In genomic region chr17:4554997-4555799, GRCh38 we compare ENCODE assay signal across 8 cellular contexts. TPM values are rescaled to one million over a fixed set of nuclear protein-coding genes. Genes with fewer than 3 reads are reported as not detected.
A peak's percentile ranks its signal among the peaks of the same experiment; 100 is the strongest.
DNase-seq lines count a peak whose midpoint lies in the region; ATAC-seq and TF ChIP-seq lines count a peak whose summit lies in the region.

A gene with protein sequence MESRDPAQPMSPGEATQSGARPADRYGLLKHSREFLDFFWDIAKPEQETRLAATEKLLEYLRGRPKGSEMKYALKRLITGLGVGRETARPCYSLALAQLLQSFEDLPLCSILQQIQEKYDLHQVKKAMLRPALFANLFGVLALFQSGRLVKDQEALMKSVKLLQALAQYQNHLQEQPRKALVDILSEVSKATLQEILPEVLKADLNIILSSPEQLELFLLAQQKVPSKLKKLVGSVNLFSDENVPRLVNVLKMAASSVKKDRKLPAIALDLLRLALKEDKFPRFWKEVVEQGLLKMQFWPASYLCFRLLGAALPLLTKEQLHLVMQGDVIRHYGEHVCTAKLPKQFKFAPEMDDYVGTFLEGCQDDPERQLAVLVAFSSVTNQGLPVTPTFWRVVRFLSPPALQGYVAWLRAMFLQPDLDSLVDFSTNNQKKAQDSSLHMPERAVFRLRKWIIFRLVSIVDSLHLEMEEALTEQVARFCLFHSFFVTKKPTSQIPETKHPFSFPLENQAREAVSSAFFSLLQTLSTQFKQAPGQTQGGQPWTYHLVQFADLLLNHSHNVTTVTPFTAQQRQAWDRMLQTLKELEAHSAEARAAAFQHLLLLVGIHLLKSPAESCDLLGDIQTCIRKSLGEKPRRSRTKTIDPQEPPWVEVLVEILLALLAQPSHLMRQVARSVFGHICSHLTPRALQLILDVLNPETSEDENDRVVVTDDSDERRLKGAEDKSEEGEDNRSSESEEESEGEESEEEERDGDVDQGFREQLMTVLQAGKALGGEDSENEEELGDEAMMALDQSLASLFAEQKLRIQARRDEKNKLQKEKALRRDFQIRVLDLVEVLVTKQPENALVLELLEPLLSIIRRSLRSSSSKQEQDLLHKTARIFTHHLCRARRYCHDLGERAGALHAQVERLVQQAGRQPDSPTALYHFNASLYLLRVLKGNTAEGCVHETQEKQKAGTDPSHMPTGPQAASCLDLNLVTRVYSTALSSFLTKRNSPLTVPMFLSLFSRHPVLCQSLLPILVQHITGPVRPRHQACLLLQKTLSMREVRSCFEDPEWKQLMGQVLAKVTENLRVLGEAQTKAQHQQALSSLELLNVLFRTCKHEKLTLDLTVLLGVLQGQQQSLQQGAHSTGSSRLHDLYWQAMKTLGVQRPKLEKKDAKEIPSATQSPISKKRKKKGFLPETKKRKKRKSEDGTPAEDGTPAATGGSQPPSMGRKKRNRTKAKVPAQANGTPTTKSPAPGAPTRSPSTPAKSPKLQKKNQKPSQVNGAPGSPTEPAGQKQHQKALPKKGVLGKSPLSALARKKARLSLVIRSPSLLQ (N-terminal part only) (minus strand): TSS chr17:4555384. CDS start chr17:4555324, 60 bp downstream.

- peak within 1 kb of the TSS; percentile 76 to 77 for H3K27ac ChIP-seq in coronary artery
- peak within 1 kb of the TSS; percentile 81 for H3K27ac ChIP-seq in layer of hippocampus (ENCODE audit: low read depth, low read length)

- peak within 1 kb of the TSS; percentile 99 for H3K4me3 ChIP-seq in BJ (ENCODE audit: low read depth, low read length)
- peak within 1 kb of the TSS; percentile 86 for H3K4me3 ChIP-seq in coronary artery

- TF ChIP-seq CTCF in BJ (IDR thresholded peaks at IDR 0.05; ENCODE audit: insufficient read depth, low read depth, low read length) (peak; percentile 42; the same call in 1 of the 2 replicates), coronary artery (IDR thresholded peaks at IDR 0.05) (no peak)

- CTCF ChIA-PET in BJ (lab: Yijun Ruan, JAX) = interaction anchor here (0.6 to 3.6 kb wide), 3 partner anchors 11 to 93 kb away, joined by 3 to 43 read pairs (median 5); no protein-coding TSS in a partner anchor

- H3K27me3 ChIP-seq in BJ (ENCODE audit: control insufficient read depth, insufficient read depth, low read length) (peaks cover 1% of the 10 kb centered on the region; the same call in 1 of the 2 replicates), layer of hippocampus (ENCODE audit: control insufficient read depth, insufficient read depth, low read length) (no peaks in the 10 kb centered on the region)

- DNase-seq in BJ (ENCODE audit: low read depth) (peak; percentile 64), GM19238 (ENCODE audit: insufficient read length, low spot score) (peak; percentile 100), NCI-H526 (lab: John Stamatoyannopoulos, UW) (peak; percentile 82 to 95), coronary artery (ENCODE audit: low spot score) (peak; percentile 95)
- peak; percentile 98 for DNase-seq in activated CD4-positive, alpha-beta T cell treated with anti-CD3 and anti-CD28 coated beads for 48 hours
- peak; percentile 96 to 97 for DNase-seq in stimulated activated CD4-positive, alpha-beta T cell treated with anti-CD3 and anti-CD28 coated beads, Interleukin-1b, Interleukin-23, amount 100 ng/mL, for 4 hours (ENCODE audit: low read depth in 2 of 2)

- H3K36me3 ChIP-seq in BJ (ENCODE audit: control insufficient read depth, insufficient read depth, low read length) = peaks cover 19% of the 10 kb centered on the region

- POLR2A ChIA-PET in BJ (lab: Charles Lee) = interaction anchor here (0.5 to 0.6 kb wide), 2 partner anchors 12 to 46 kb away, joined by 3 read pairs; no protein-coding TSS in a partner anchor

- ATAC-seq in HG03457 (IDR thresholded peaks at IDR 0.05; ENCODE audit: unreplicated experiment) = peak; percentile 56

RNA-seq across cellular contexts. Expression of the gene that starts here (rescaled TPM):
- polyA plus RNA-seq in BJ (2011; rRNA removed) = 12.4 and 24.1 TPM in 2 replicates
- 22.6 and 24.7 TPM in 2 replicates for polyA minus RNA-seq in BJ (2011; rRNA and poly(A)+ RNA removed)

Comparison
In these comparisons a context has a peak if more than half of its experiments do, and no peak if none do; other contexts are left out.
1. Peak in every context shown above with its lines: DNase-seq, ATAC-seq, H3K4me3 ChIP-seq and H3K27ac ChIP-seq.